ENCODE assay signal across 30 cellular contexts in the genomic region with DNA sequence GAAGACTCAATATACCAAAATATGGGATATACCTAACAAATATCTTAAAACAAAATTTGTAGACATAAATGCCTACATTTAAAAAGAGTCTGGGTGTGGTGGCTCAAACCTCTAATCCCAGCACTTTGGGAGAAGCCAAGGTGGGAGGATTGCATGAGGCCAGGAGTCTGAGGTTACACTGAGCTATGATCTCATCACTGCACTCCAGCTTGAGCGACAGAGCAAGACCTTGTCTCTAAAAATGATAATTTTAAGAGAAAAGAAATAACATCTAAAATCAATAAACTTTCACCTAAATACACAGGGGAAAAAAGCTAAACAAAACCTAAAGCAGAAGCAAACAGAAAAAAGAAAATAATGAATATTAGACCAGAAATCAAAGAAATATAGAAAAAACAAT.
"Had no signal": no experiment of that assay in that cellular context is flagged by ENCODE, and none has a peak within 500 bp of the region (broad histone marks: within the 10 kb centered on the region; RNA-seq: fewer than 3 reads in every experiment).

No MANE protein-coding gene starts in this region.

- ATAC-seq: activated CD8-positive, alpha-beta memory T cell treated with anti-CD3 and anti-CD28 coated beads, Interleukin-2, amount 10 ng/mL, durations not matched to agents 7 days and 5 days; activated CD8-positive, alpha-beta T cell treated with anti-CD3 and anti-CD28 coated beads for 36 hours; activated naive CD8-positive, alpha-beta T cell treated with anti-CD3 and anti-CD28 coated beads, Interleukin-2, amount 50 U/mL, for 24 hours had no signal

- H3K27me3 ChIP-seq: ascending aorta, cardiac muscle cell had no signal

- FAIRE-seq: bronchial epithelial cell had no signal

- H3K4me3 ChIP-seq: ascending aorta, cardiac muscle cell had no signal

- H3K36me3 ChIP-seq: ascending aorta, cardiac muscle cell had no signal

- H3K27ac ChIP-seq: ascending aorta, cardiac muscle cell, VCaP had no signal

- H3K4me1 ChIP-seq: ascending aorta had no signal

- DNase-seq: activated B cell treated with CpG ODN at 0.5 μM for 24 hours; activated CD4-positive, alpha-beta memory T cell treated with anti-CD3 and anti-CD28 coated beads for 36 hours; activated CD4-positive, alpha-beta T cell treated with anti-CD3 and anti-CD28 coated beads for 4 hours; activated CD4-positive, alpha-beta T cell treated with anti-CD3 and anti-CD28 coated beads, Interleukin-2, amount 10 ng/mL, durations not matched to agents 24 days and 14 days; activated CD4-positive, alpha-beta T cell treated with anti-CD3 and anti-CD28 coated beads, Interleukin-2, amount 50 U/mL, for 1 hour; activated CD4-positive, alpha-beta T cell treated with anti-CD3 and anti-CD28 coated beads, Interleukin-2, amount 50 U/mL, for 4 hours; activated CD4-positive, CD25-positive, alpha-beta regulatory T cell treated with anti-CD3 and anti-CD28 coated beads, Interleukin-2, amount 50 U/mL, for 72 hours; activated CD8-positive, alpha-beta memory T cell treated with anti-CD3 and anti-CD28 coated beads for 24 hours; activated CD8-positive, alpha-beta memory T cell treated with anti-CD3 and anti-CD28 coated beads, Interleukin-2, amount 10 ng/mL, durations not matched to agents 7 days and 5 days; activated CD8-positive, alpha-beta memory T cell treated with anti-CD3 and anti-CD28 coated beads, Interleukin-2, amount 50 U/mL, for 48 hours; activated CD8-positive, alpha-beta T cell treated with anti-CD3 and anti-CD28 coated beads for 36 hours; activated effector memory CD4-positive, alpha-beta T cell treated with Interleukin-2 at 50 U/mL for 16 hours; activated gamma-delta T cell; activated naive CD4-positive, alpha-beta T cell treated with anti-CD3 and anti-CD28 coated beads, Interleukin-2, amount 10 ng/mL, durations not matched to agents 7 days and 5 days; activated naive CD4-positive, alpha-beta T cell treated with Interleukin-2 at 50 U/mL for 16 hours; activated naive CD8-positive, alpha-beta T cell treated with anti-CD3 and anti-CD28 coated beads, Interleukin-2, amount 10 ng/mL, durations not matched to agents 7 days and 5 days; activated naive CD8-positive, alpha-beta T cell treated with anti-CD3 and anti-CD28 coated beads, Interleukin-2, amount 50 U/mL, for 24 hours; activated T-cell treated with anti-CD3 and anti-CD28 coated beads, Interleukin-2, amount 50 U/mL, for 24 hours; activated T-cell treated with anti-CD3 and anti-CD28 coated beads, Interleukin-2, amount 50 U/mL, for 48 hours; amygdala; anterior cingulate cortex; caudate nucleus; cerebellar nuclear complex; T-helper 1 cell; T-helper 2 cell; T-helper 9 cell had no signal
